27 cellular contexts compared by ENCODE assay signal in the genomic region with DNA sequence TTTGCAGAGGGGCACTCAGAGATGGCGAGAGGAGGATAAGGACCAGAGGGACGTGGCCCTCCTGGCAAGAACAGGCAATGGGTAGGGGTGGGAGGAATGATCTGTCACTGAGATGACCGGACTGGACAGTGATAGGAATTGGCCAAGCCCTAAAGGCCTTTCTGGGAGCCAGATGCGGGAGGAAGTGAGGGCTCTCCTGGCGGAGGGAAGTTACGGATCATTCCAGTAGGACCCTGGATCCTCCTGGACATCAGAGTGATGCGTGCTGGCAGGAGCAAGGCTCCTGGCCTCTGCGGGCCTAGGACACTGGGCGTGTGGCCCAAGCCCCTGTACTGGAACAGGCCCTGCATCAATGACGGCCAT. TPM values are rescaled to one million over a fixed set of nuclear protein-coding genes. Genes with fewer than 3 reads are reported as not detected.
DNase-seq lines count a peak whose midpoint lies in the region; ATAC-seq, FAIRE-seq and TF ChIP-seq lines count a peak whose summit lies in the region.
"Had no signal": no experiment of that assay in that cellular context is flagged by ENCODE, and none has a peak within 500 bp of the region (broad histone marks: within the 10 kb centered on the region; RNA-seq: fewer than 3 reads in every experiment).

No MANE protein-coding gene starts in this region.

- BruUV-seq in HepG2 (replicated peaks; lab: Mats Ljungman, UMichigan), result no TSS peak

- H3K4me2 ChIP-seq in HepG2 (ENCODE audit: low read depth, low read length), result no peak overlapping the region

- H3K27ac ChIP-seq in HepG2 (ENCODE audit: extremely low read length, insufficient read depth, low read length) (no peak overlapping the region), right lobe of liver (no peak overlapping the region), esophagus muscularis mucosa (replicated peaks in 1 of 4) (no peak overlapping the region)
- H3K27ac ChIP-seq: epithelial cell of prostate, ovary, spleen, upper lobe of left lung had no signal

- ATAC-seq in HepG2 (peak; percentile 11), right lobe of liver (no peak)
- ATAC-seq: activated CD8-positive, alpha-beta T cell treated with anti-CD3 and anti-CD28 coated beads, Interleukin-2, amount 10 ng/mL, durations not matched to agents 7 days and 5 days; naive thymus-derived CD8-positive, alpha-beta T cell; right cardiac atrium had no signal

- TF ChIP-seq RAD21 in HepG2 (CRISPR knock-in tag; IDR thresholded peaks at IDR 0.05), result no peak

- H4K20me1 ChIP-seq in HepG2 (ENCODE audit: insufficient read depth, low read length), result no peaks in the 10 kb centered on the region

- H3K79me2 ChIP-seq in HepG2 (ENCODE audit: insufficient read depth, low read length), result no peaks in the 10 kb centered on the region

- in situ Hi-C loops in HepG2 (cut with HindIII; ENCODE audit: extremely low pct_ligation_motif_present, low pct_unique_long_range_greater_than_20kb), result no loop called here

- H3K4me1 ChIP-seq in HepG2 (ENCODE audit: insufficient read depth, low read length), result no peaks in the 10 kb centered on the region
- H3K4me1 ChIP-seq in right lobe of liver, result no peaks in the 10 kb centered on the region
- H3K4me1 ChIP-seq in esophagus muscularis mucosa, result no peaks in the 10 kb centered on the region
- H3K4me1 ChIP-seq: BE2C, spleen, upper lobe of left lung had no signal

- DNase-seq in HepG2 (ENCODE audit: low spot score), result no peak
- no peak for DNase-seq in right lobe of liver
- peak; percentile 85 for DNase-seq in esophagus muscularis mucosa (ENCODE audit: extremely low spot score)
- DNase-seq in urothelium cell line (ENCODE audit: low spot score), result peak; percentile 4
- no peak for DNase-seq in HEK293T (ENCODE audit: extremely low spot score)
- no peak for DNase-seq in Kasumi-1 (lab: John Stamatoyannopoulos, UW)
- DNase-seq in GM20000 (ENCODE audit: low spot score), result no peak
- DNase-seq: ACHN; activated CD4-positive, alpha-beta T cell treated with anti-CD3 and anti-CD28 coated beads for 1 hour; activated CD8-positive, alpha-beta T cell treated with anti-CD3 and anti-CD28 coated beads, Interleukin-2, amount 10 ng/mL, durations not matched to agents 7 days and 5 days; activated T-cell treated with anti-CD3 and anti-CD28 coated beads, Interleukin-2, amount 50 U/mL, for 24 hours; BE2C; DMS53; naive thymus-derived CD8-positive, alpha-beta T cell; NCI-H2081 treated with DMSO at 0.1 percent for 48 hours; NCI-H345; ovary; right cardiac atrium; RPMI8226; spleen; substantia nigra; upper lobe of left lung had no signal

- peak in 1 of 2 experiments; percentile 15; a peak in 1 of 4 replicates for TF ChIP-seq POLR2A in HepG2 (IDR thresholded peaks at IDR 0.05; ENCODE audit: insufficient read depth in 1 of 2, low read depth in 2 of 2, low read length in 2 of 2)
- no peak for TF ChIP-seq POLR2A in right lobe of liver (IDR thresholded peaks at IDR 0.05)
- TF ChIP-seq POLR2A in esophagus muscularis mucosa (IDR thresholded peaks at IDR 0.05; ENCODE audit: low read depth), result no peak

- H3K9me3 ChIP-seq in HepG2 (ENCODE audit: low read length), result no peaks in the 10 kb centered on the region
- H3K9me3 ChIP-seq in right lobe of liver, result no peaks in the 10 kb centered on the region
- H3K9me3 ChIP-seq in esophagus muscularis mucosa, result no peaks in the 10 kb centered on the region
- H3K9me3 ChIP-seq: BE2C, ovary, upper lobe of left lung had no signal

- TF ChIP-seq CTCF in HepG2 (CRISPR knock-in tag; IDR thresholded peaks at IDR 0.05) (no peak), right lobe of liver (IDR thresholded peaks at IDR 0.05) (no peak), esophagus muscularis mucosa (IDR thresholded peaks at IDR 0.05) (no peak), GM20000 (IDR thresholded peaks at IDR 0.05; ENCODE audit: extremely low read depth, missing control alignments) (no peak)

- intact Hi-C loops in HepG2 (cut with micrococcal nuclease; ENCODE audit: unreplicated experiment), result no loop called here
- intact Hi-C loops in right lobe of liver (cut with DNase I), result no loop called here
- intact Hi-C loops in esophagus muscularis mucosa (cut with DNase I), result no loop called here

- no peak overlapping the region for H3K9ac ChIP-seq in HepG2 (ENCODE audit: insufficient read depth, low read depth, low read length)

- H2AFZ ChIP-seq in HepG2 (ENCODE audit: low read length), result no peak overlapping the region

- POLR2A ChIA-PET in HepG2 (lab: Yijun Ruan, JAX), result no interaction called here
- POLR2A ChIA-PET in HEK293T (lab: Yijun Ruan, JAX), result no interaction called here

- no peaks in the 10 kb centered on the region for H3K27me3 ChIP-seq in HepG2 (ENCODE audit: control insufficient read depth in 1 of 2, insufficient read depth in 2 of 2, low read length in 2 of 2)
- no peaks in the 10 kb centered on the region for H3K27me3 ChIP-seq in right lobe of liver
- no peaks in the 10 kb centered on the region for H3K27me3 ChIP-seq in esophagus muscularis mucosa
- H3K27me3 ChIP-seq: BE2C, ovary, spleen, upper lobe of left lung had no signal

- peaks cover 31 to 55% of the 10 kb centered on the region in 2 experiments for H3K36me3 ChIP-seq in HepG2 (replicated peaks in 1 of 2; ENCODE audit: control insufficient read depth in 1 of 2, insufficient read depth in 2 of 2, low read length in 2 of 2)
- H3K36me3 ChIP-seq in right lobe of liver, result no peaks in the 10 kb centered on the region
- peaks cover 45 to 72% (median 59%) of the 10 kb centered on the region in 4 donors for H3K36me3 ChIP-seq in esophagus muscularis mucosa
- H3K36me3 ChIP-seq: ovary had no signal

- FAIRE-seq in HepG2 (lab: Jason Lieb, UNC) (no peak), urothelium cell line (lab: Jason Lieb, UNC) (no peak)
- FAIRE-seq: G401.6, GM18507, keratinocyte had no signal

- TF ChIP-seq EP300 in HepG2 (IDR thresholded peaks at IDR 0.05; ENCODE audit: low read depth in 2 of 2, low read length in 2 of 2) (no peak), HepG2 (CRISPR knock-in tag; IDR thresholded peaks at IDR 0.05; ENCODE audit: borderline replicate concordance) (no peak), esophagus muscularis mucosa (IDR thresholded peaks at IDR 0.05) (no peak)

- CTCF ChIA-PET in HepG2 (lab: Yijun Ruan, JAX; ENCODE audit: low intra/inter-chr PET ratio, low total read pairs), result no interaction called here
- CTCF ChIA-PET in HEK293T (lab: Yijun Ruan, JAX), result no interaction called here

- H3K4me3 ChIP-seq in HepG2 (replicated peaks in 1 of 3; ENCODE audit: insufficient read depth in 1 of 3, low read depth in 2 of 3, low read length in 3 of 3), result no peak overlapping the region
- H3K4me3 ChIP-seq in right lobe of liver, result no peak overlapping the region
- no peak overlapping the region for H3K4me3 ChIP-seq in esophagus muscularis mucosa
- H3K4me3 ChIP-seq: ovary, spleen, upper lobe of left lung had no signal

- WGBS in HepG2 (ENCODE audit: low lambda C conversion rate), result 94% methylated on average over 6 of the region's 10 CpGs
- 0% methylated on average over 1 of the region's 10 CpGs for WGBS in right lobe of liver (ENCODE audit: insufficient coverage, low coverage, low lambda C conversion rate, missing lambda C conversion rate)
- WGBS in esophagus muscularis mucosa, result 79% methylated on average over 4 of the region's 10 CpGs

RNA-seq across cellular contexts. Expression of a gene that starts 23.4 kb away (rescaled TPM):
- total RNA-seq in HepG2 (2016; rRNA removed; fragmentation: Illumina TruSeq; extraction: Trizol), result 4.4 and 6.2 TPM in 2 replicates
- 0.26 and 0.40 TPM in 2 replicates for total RNA-seq in HepG2 (2016; cell fraction: cytosol; rRNA removed; fragmentation: Illumina TruSeq; extraction: Trizol; ENCODE audit: low read depth)
- 3.6 and 6.7 TPM in 2 replicates for total RNA-seq in HepG2 (2016; cell fraction: insoluble cytoplasmic fraction; rRNA removed; fragmentation: Illumina TruSeq; extraction: Trizol)
- total RNA-seq in HepG2 (2016; cell fraction: membrane; rRNA removed; fragmentation: Illumina TruSeq; extraction: Trizol), result 0.65 and 0.86 TPM in 2 replicates
- 4.7 and 7.0 TPM in 2 replicates for total RNA-seq in HepG2 (2016; cell fraction: nucleus; rRNA removed; fragmentation: Illumina TruSeq; extraction: Trizol)
- polyA plus RNA-seq in HepG2 (2011; rRNA removed), result 1.5 and 2.2 TPM in 2 replicates
- polyA plus RNA-seq in HepG2 (2011; cell fraction: cytosol; rRNA removed), result 1.0 and 1.3 TPM in 2 replicates
- 7.0 and 11.6 TPM in 2 replicates for polyA plus RNA-seq in HepG2 (2011; cell fraction: nucleus; rRNA removed)
- polyA plus RNA-seq in HepG2 (2012), result 1.1 and 1.2 TPM in 2 replicates
- 0.14 and 0.16 TPM in 2 replicates for polyA plus RNA-seq in HepG2 (2016; cell fraction: cytosol; fragmentation: Illumina TruSeq; extraction: Trizol; ENCODE audit: low read depth)
- 3.4 and 4.0 TPM in 2 replicates for polyA plus RNA-seq in HepG2 (2016; cell fraction: insoluble cytoplasmic fraction; fragmentation: Illumina TruSeq; extraction: Trizol; ENCODE audit: low read depth)
- 0.29 and 0.38 TPM in 2 replicates for polyA plus RNA-seq in HepG2 (2016; cell fraction: membrane; fragmentation: Illumina TruSeq; extraction: Trizol; ENCODE audit: low read depth)
- 12.8 and 16.5 TPM in 2 replicates for polyA plus RNA-seq in HepG2 (2016; cell fraction: nucleus; fragmentation: Illumina TruSeq; extraction: Trizol; ENCODE audit: insufficient read depth, low read depth)
- polyA minus RNA-seq in HepG2 (2011; rRNA and poly(A)+ RNA removed; ENCODE audit: low replicate concordance), result 0.21 and 4.1 TPM in 2 replicates
- 0.89 and 1.2 TPM in 2 replicates for polyA minus RNA-seq in HepG2 (2011; cell fraction: cytosol; rRNA and poly(A)+ RNA removed)
- polyA minus RNA-seq in HepG2 (2011; cell fraction: nucleus; rRNA and poly(A)+ RNA removed), result 3.3 and 3.5 TPM in 2 replicates
- under 1 TPM; 0.34 to 0.92 (median 0.48) TPM for total RNA-seq in right lobe of liver
- polyA plus RNA-seq in PFSK-1 (2012; ENCODE audit: insufficient read length, low read depth), result 7.1 TPM
- total RNA-seq in esophagus muscularis mucosa, result 10 to 100 TPM; 10.8 to 23.6 (median 18.9) TPM

RNA-seq across cellular contexts. Expression of a gene that starts 47.3 kb away (rescaled TPM):
- 0.73 and 1.2 TPM in 2 replicates for total RNA-seq in HepG2 (2016; rRNA removed; fragmentation: Illumina TruSeq; extraction: Trizol)
- total RNA-seq in HepG2 (2016; cell fraction: cytosol; rRNA removed; fragmentation: Illumina TruSeq; extraction: Trizol; ENCODE audit: low read depth), result 0.71 TPM in 2 replicates
- total RNA-seq in HepG2 (2016; cell fraction: insoluble cytoplasmic fraction; rRNA removed; fragmentation: Illumina TruSeq; extraction: Trizol), result 0.65 and 1.4 TPM in 2 replicates
- 0.34 and 0.76 TPM in 2 replicates for total RNA-seq in HepG2 (2016; cell fraction: membrane; rRNA removed; fragmentation: Illumina TruSeq; extraction: Trizol)
- total RNA-seq in HepG2 (2016; cell fraction: nucleus; rRNA removed; fragmentation: Illumina TruSeq; extraction: Trizol), result 1.3 TPM in 2 replicates
- polyA plus RNA-seq in HepG2 (2011; rRNA removed), result 0.74 and 0.78 TPM in 2 replicates
- polyA plus RNA-seq in HepG2 (2011; cell fraction: cytosol; rRNA removed), result 0.16 and 0.60 TPM in 2 replicates
- polyA plus RNA-seq in HepG2 (2011; cell fraction: nucleus; rRNA removed), result 1.6 and 2.1 TPM in 2 replicates
- polyA plus RNA-seq in HepG2 (2012), result 0.49 and 0.54 TPM in 2 replicates
- 1.5 and 1.7 TPM in 2 replicates for polyA plus RNA-seq in HepG2 (2016; cell fraction: cytosol; fragmentation: Illumina TruSeq; extraction: Trizol; ENCODE audit: low read depth)
- polyA plus RNA-seq in HepG2 (2016; cell fraction: insoluble cytoplasmic fraction; fragmentation: Illumina TruSeq; extraction: Trizol; ENCODE audit: low read depth), result 0.97 and 1.0 TPM in 2 replicates
- polyA plus RNA-seq in HepG2 (2016; cell fraction: membrane; fragmentation: Illumina TruSeq; extraction: Trizol; ENCODE audit: low read depth), result 0.22 and 0.55 TPM in 2 replicates
- 3.1 and 3.5 TPM in 2 replicates for polyA plus RNA-seq in HepG2 (2016; cell fraction: nucleus; fragmentation: Illumina TruSeq; extraction: Trizol; ENCODE audit: insufficient read depth, low read depth)
- 0.49 TPM in 1 of 2 replicates, not detected in the other for polyA minus RNA-seq in HepG2 (2011; rRNA and poly(A)+ RNA removed; ENCODE audit: low replicate concordance)
- not detected in 2 replicates for polyA minus RNA-seq in HepG2 (2011; cell fraction: cytosol; rRNA and poly(A)+ RNA removed)
- polyA minus RNA-seq in HepG2 (2011; cell fraction: nucleus; rRNA and poly(A)+ RNA removed), result 0.87 and 1.4 TPM in 2 replicates
- 10 to 100 TPM in 4 of 6 experiments, 1 to 10 TPM in 2; 2.5 to 28.8 (median 18.6) TPM for total RNA-seq in right lobe of liver
- not detected for polyA plus RNA-seq in PFSK-1 (2012; ENCODE audit: insufficient read length, low read depth)
- total RNA-seq in esophagus muscularis mucosa, result 1 to 10 TPM in 3 of 4 donors, under 1 TPM in 1; 0.99 to 5.8 (median 2.8) TPM
- total RNA-seq: activated CD8-positive, alpha-beta T cell treated with anti-CD3 and anti-CD28 coated beads, Interleukin-2, amount 10 ng/mL, durations not matched to agents 7 days and 5 days had no signal
- polyA plus RNA-seq: naive thymus-derived CD8-positive, alpha-beta T cell had no signal

RNA-seq across cellular contexts. Expression of a gene that starts 56.6 kb away (rescaled TPM):
- total RNA-seq in HepG2 (2016; rRNA removed; fragmentation: Illumina TruSeq; extraction: Trizol) (14.3 and 14.8 TPM in 2 replicates), right lobe of liver (1 to 10 TPM in 1 of 6 experiments, under 1 TPM in 4, not detected in 1; 0.05 to 1.1 (median 0.24) TPM), esophagus muscularis mucosa (under 1 TPM in 3 of 4 donors, not detected in 1; under 0.01 to 0.29 (median 0.06) TPM)
- total RNA-seq in HepG2 (2016; cell fraction: cytosol; rRNA removed; fragmentation: Illumina TruSeq; extraction: Trizol; ENCODE audit: low read depth), result 2.6 and 3.4 TPM in 2 replicates
- 13.0 and 13.8 TPM in 2 replicates for total RNA-seq in HepG2 (2016; cell fraction: insoluble cytoplasmic fraction; rRNA removed; fragmentation: Illumina TruSeq; extraction: Trizol)
- total RNA-seq in HepG2 (2016; cell fraction: membrane; rRNA removed; fragmentation: Illumina TruSeq; extraction: Trizol), result 5.7 and 6.1 TPM in 2 replicates
- 24.1 and 25.6 TPM in 2 replicates for total RNA-seq in HepG2 (2016; cell fraction: nucleus; rRNA removed; fragmentation: Illumina TruSeq; extraction: Trizol)
- polyA plus RNA-seq in HepG2 (2011; rRNA removed), result 3.3 and 4.1 TPM in 2 replicates
- polyA plus RNA-seq in HepG2 (2011; cell fraction: cytosol; rRNA removed), result 1.7 and 2.0 TPM in 2 replicates
- polyA plus RNA-seq in HepG2 (2011; cell fraction: nucleus; rRNA removed), result 8.1 and 12.8 TPM in 2 replicates
- polyA plus RNA-seq in HepG2 (2012), result 2.6 and 5.2 TPM in 2 replicates
- 1.4 and 1.7 TPM in 2 replicates for polyA plus RNA-seq in HepG2 (2016; cell fraction: cytosol; fragmentation: Illumina TruSeq; extraction: Trizol; ENCODE audit: low read depth)
- 9.6 and 12.3 TPM in 2 replicates for polyA plus RNA-seq in HepG2 (2016; cell fraction: insoluble cytoplasmic fraction; fragmentation: Illumina TruSeq; extraction: Trizol; ENCODE audit: low read depth)
- polyA plus RNA-seq in HepG2 (2016; cell fraction: membrane; fragmentation: Illumina TruSeq; extraction: Trizol; ENCODE audit: low read depth), result 2.4 and 2.7 TPM in 2 replicates
- 35.2 and 38.1 TPM in 2 replicates for polyA plus RNA-seq in HepG2 (2016; cell fraction: nucleus; fragmentation: Illumina TruSeq; extraction: Trizol; ENCODE audit: insufficient read depth, low read depth)
- polyA minus RNA-seq in HepG2 (2011; rRNA and poly(A)+ RNA removed; ENCODE audit: low replicate concordance), result 12.6 and 58.7 TPM in 2 replicates
- polyA minus RNA-seq in HepG2 (2011; cell fraction: cytosol; rRNA and poly(A)+ RNA removed), result 3.0 and 3.7 TPM in 2 replicates
- polyA minus RNA-seq in HepG2 (2011; cell fraction: nucleus; rRNA and poly(A)+ RNA removed), result 15.5 and 18.4 TPM in 2 replicates
- 3.6 TPM for polyA plus RNA-seq in PFSK-1 (2012; ENCODE audit: insufficient read length, low read depth)
- polyA plus RNA-seq: naive thymus-derived CD8-positive, alpha-beta T cell had no signal

RNA-seq across cellular contexts. Expression of a gene that starts 58.7 kb away (rescaled TPM):
- total RNA-seq in HepG2 (2016; rRNA removed; fragmentation: Illumina TruSeq; extraction: Trizol) (13.9 and 15.1 TPM in 2 replicates), right lobe of liver (10 to 100 TPM in 5 of 6 experiments, 1 to 10 TPM in 1; 6.9 to 30.9 (median 22.6) TPM), esophagus muscularis mucosa (10 to 100 TPM; 10.8 to 20.2 (median 15.4) TPM)
- total RNA-seq in HepG2 (2016; cell fraction: cytosol; rRNA removed; fragmentation: Illumina TruSeq; extraction: Trizol; ENCODE audit: low read depth), result 4.7 and 7.4 TPM in 2 replicates
- 13.4 and 17.5 TPM in 2 replicates for total RNA-seq in HepG2 (2016; cell fraction: insoluble cytoplasmic fraction; rRNA removed; fragmentation: Illumina TruSeq; extraction: Trizol)
- 13.1 and 13.3 TPM in 2 replicates for total RNA-seq in HepG2 (2016; cell fraction: membrane; rRNA removed; fragmentation: Illumina TruSeq; extraction: Trizol)
- 10.3 and 14.3 TPM in 2 replicates for total RNA-seq in HepG2 (2016; cell fraction: nucleus; rRNA removed; fragmentation: Illumina TruSeq; extraction: Trizol)
- polyA plus RNA-seq in HepG2 (2011; rRNA removed), result 9.9 and 10.2 TPM in 2 replicates
- polyA plus RNA-seq in HepG2 (2011; cell fraction: cytosol; rRNA removed), result 6.7 and 8.8 TPM in 2 replicates
- polyA plus RNA-seq in HepG2 (2011; cell fraction: nucleus; rRNA removed), result 3.8 and 4.1 TPM in 2 replicates
- polyA plus RNA-seq in HepG2 (2012), result 7.1 and 12.4 TPM in 2 replicates
- polyA plus RNA-seq in HepG2 (2016; cell fraction: cytosol; fragmentation: Illumina TruSeq; extraction: Trizol; ENCODE audit: low read depth), result 4.6 and 5.2 TPM in 2 replicates
- 11.8 and 13.2 TPM in 2 replicates for polyA plus RNA-seq in HepG2 (2016; cell fraction: insoluble cytoplasmic fraction; fragmentation: Illumina TruSeq; extraction: Trizol; ENCODE audit: low read depth)
- 7.2 and 9.6 TPM in 2 replicates for polyA plus RNA-seq in HepG2 (2016; cell fraction: membrane; fragmentation: Illumina TruSeq; extraction: Trizol; ENCODE audit: low read depth)
- 20.5 and 22.2 TPM in 2 replicates for polyA plus RNA-seq in HepG2 (2016; cell fraction: nucleus; fragmentation: Illumina TruSeq; extraction: Trizol; ENCODE audit: insufficient read depth, low read depth)
- 11.1 and 11.3 TPM in 2 replicates for polyA minus RNA-seq in HepG2 (2011; rRNA and poly(A)+ RNA removed; ENCODE audit: low replicate concordance)
- 6.5 and 7.1 TPM in 2 replicates for polyA minus RNA-seq in HepG2 (2011; cell fraction: cytosol; rRNA and poly(A)+ RNA removed)
- polyA minus RNA-seq in HepG2 (2011; cell fraction: nucleus; rRNA and poly(A)+ RNA removed), result 4.8 and 7.3 TPM in 2 replicates
- not detected for polyA plus RNA-seq in PFSK-1 (2012; ENCODE audit: insufficient read length, low read depth)

RNA-seq across cellular contexts. Expression of a gene that starts 58.7 kb away (rescaled TPM):
- total RNA-seq in HepG2 (2016; rRNA removed; fragmentation: Illumina TruSeq; extraction: Trizol) (not detected in 2 replicates), right lobe of liver (not detected), esophagus muscularis mucosa (under 1 TPM in 3 of 4 donors, not detected in 1; 0.13 to 0.42 (median 0.17) TPM)
- total RNA-seq in HepG2 (2016; cell fraction: cytosol; rRNA removed; fragmentation: Illumina TruSeq; extraction: Trizol; ENCODE audit: low read depth), result not detected in 2 replicates
- 0.06 TPM in 1 of 2 replicates, not detected in the other for total RNA-seq in HepG2 (2016; cell fraction: insoluble cytoplasmic fraction; rRNA removed; fragmentation: Illumina TruSeq; extraction: Trizol)
- total RNA-seq in HepG2 (2016; cell fraction: membrane; rRNA removed; fragmentation: Illumina TruSeq; extraction: Trizol), result not detected in 2 replicates
- total RNA-seq in HepG2 (2016; cell fraction: nucleus; rRNA removed; fragmentation: Illumina TruSeq; extraction: Trizol), result not detected in 2 replicates
- 0.07 and 0.08 TPM in 2 replicates for polyA plus RNA-seq in HepG2 (2011; rRNA removed)
- polyA plus RNA-seq in HepG2 (2011; cell fraction: cytosol; rRNA removed), result 0.03 and 0.05 TPM in 2 replicates
- polyA plus RNA-seq in HepG2 (2011; cell fraction: nucleus; rRNA removed), result not detected in 2 replicates
- polyA plus RNA-seq in HepG2 (2012), result not detected in 2 replicates
- not detected in 2 replicates for polyA plus RNA-seq in HepG2 (2016; cell fraction: cytosol; fragmentation: Illumina TruSeq; extraction: Trizol; ENCODE audit: low read depth)
- not detected in 2 replicates for polyA plus RNA-seq in HepG2 (2016; cell fraction: insoluble cytoplasmic fraction; fragmentation: Illumina TruSeq; extraction: Trizol; ENCODE audit: low read depth)
- polyA plus RNA-seq in HepG2 (2016; cell fraction: membrane; fragmentation: Illumina TruSeq; extraction: Trizol; ENCODE audit: low read depth), result not detected in 2 replicates
- polyA plus RNA-seq in HepG2 (2016; cell fraction: nucleus; fragmentation: Illumina TruSeq; extraction: Trizol; ENCODE audit: insufficient read depth, low read depth), result not detected in 2 replicates
- polyA minus RNA-seq in HepG2 (2011; rRNA and poly(A)+ RNA removed; ENCODE audit: low replicate concordance), result 0.14 TPM in 1 of 2 replicates, not detected in the other
- polyA minus RNA-seq in HepG2 (2011; cell fraction: cytosol; rRNA and poly(A)+ RNA removed), result not detected in 2 replicates
- polyA minus RNA-seq in HepG2 (2011; cell fraction: nucleus; rRNA and poly(A)+ RNA removed), result not detected in 2 replicates
- polyA plus RNA-seq in PFSK-1 (2012; ENCODE audit: insufficient read length, low read depth), result not detected
- total RNA-seq: activated CD8-positive, alpha-beta T cell treated with anti-CD3 and anti-CD28 coated beads, Interleukin-2, amount 10 ng/mL, durations not matched to agents 7 days and 5 days; right cardiac atrium; spleen had no signal

Comparison
In these comparisons a context has a peak if more than half of its experiments do, and no peak if none do; other contexts are left out.
1. DNase-seq: peak in esophagus muscularis mucosa (single experiment) and urothelium cell line (single experiment); none in HepG2 (single experiment), right lobe of liver (0 of 3), HEK293T (single experiment), Kasumi-1 (0 of 2) and GM20000 (single experiment).